23 cellular contexts compared by ENCODE assay signal in genomic region chr7:128124786-128125185, GRCh38.
A peak's percentile ranks its signal among the peaks of the same experiment; 100 is the strongest.
DNase-seq lines count a peak whose midpoint lies in the region; ATAC-seq and TF ChIP-seq lines count a peak whose summit lies in the region.
"Had no signal": no experiment of that assay in that cellular context is flagged by ENCODE, and none has a peak within 500 bp of the region (broad histone marks: within the 10 kb centered on the region; RNA-seq: fewer than 3 reads in every experiment).

No MANE protein-coding gene starts in this region.

- intact Hi-C loops in activated CD4-positive, alpha-beta T cell treated with anti-CD3 and anti-CD28 coated beads for 36 hours (cut with DNase I, micrococcal nuclease) = no loop called here
- intact Hi-C loops in OCI-LY7 (cut with micrococcal nuclease; ENCODE audit: unreplicated experiment) = no loop called here
- intact Hi-C loops in PC-9 (cut with micrococcal nuclease; ENCODE audit: unreplicated experiment) = no loop called here

- H3K4me3 ChIP-seq in OCI-LY7 (ENCODE audit: low read depth, low read length, poor library complexity, severe bottlenecking) (no peak overlapping the region), PC-9 (no peak overlapping the region)

- H3K36me3 ChIP-seq in OCI-LY7 (ENCODE audit: insufficient read depth, low read length) = no peaks in the 10 kb centered on the region
- H3K36me3 ChIP-seq in PC-9 (ENCODE audit: low read depth) = no peaks in the 10 kb centered on the region

- no peak overlapping the region for H3K27ac Mint-ChIP-seq in activated CD4-positive, alpha-beta T cell treated with anti-CD3 and anti-CD28 coated beads for 36 hours
- H3K27ac Mint-ChIP-seq in activated naive CD8-positive, alpha-beta T cell treated with anti-CD3 and anti-CD28 coated beads, Interleukin-2, amount 50 U/mL, for 24 hours = no peak overlapping the region
- no peak overlapping the region for H3K27ac Mint-ChIP-seq in activated naive CD4-positive, alpha-beta T cell treated with anti-CD3 and anti-CD28 coated beads, Interleukin-2, amount 10 ng/mL, durations not matched to agents 7 days and 5 days

- TF ChIP-seq CTCF in OCI-LY7 (conservative IDR thresholded peaks at IDR 0.05; ENCODE audit: low read length) (no peak), PC-9 (conservative IDR thresholded peaks at IDR 0.05) (no peak)

- H3K4me2 ChIP-seq in OCI-LY7 (ENCODE audit: low read length) (peak overlapping the region; percentile 43), PC-9 (no peak overlapping the region)
- H3K4me2 ChIP-seq: SK-N-SH had no signal

- no peaks in the 10 kb centered on the region for H3K36me3 Mint-ChIP-seq in activated CD4-positive, alpha-beta T cell treated with anti-CD3 and anti-CD28 coated beads for 36 hours (ENCODE audit: low read depth)
- H3K36me3 Mint-ChIP-seq in activated naive CD8-positive, alpha-beta T cell treated with anti-CD3 and anti-CD28 coated beads, Interleukin-2, amount 50 U/mL, for 24 hours (ENCODE audit: low read depth) = no peaks in the 10 kb centered on the region
- no peaks in the 10 kb centered on the region for H3K36me3 Mint-ChIP-seq in activated naive CD4-positive, alpha-beta T cell treated with anti-CD3 and anti-CD28 coated beads, Interleukin-2, amount 10 ng/mL, durations not matched to agents 7 days and 5 days

- peaks cover 7% of the 10 kb centered on the region for H3K4me1 ChIP-seq in OCI-LY7 (ENCODE audit: insufficient read depth, low read length, poor library complexity, severe bottlenecking)
- no peaks in the 10 kb centered on the region for H3K4me1 ChIP-seq in PC-9 (replicated peaks; ENCODE audit: insufficient read depth)

- H3K9me2 ChIP-seq in OCI-LY7 (ENCODE audit: insufficient read depth, low read length) (no peaks in the 10 kb centered on the region), PC-9 (ENCODE audit: insufficient read depth) (no peaks in the 10 kb centered on the region)
- H3K9me2 ChIP-seq: SK-N-SH had no signal

- H3K9me3 ChIP-seq in OCI-LY7 (ENCODE audit: low read length) = no peaks in the 10 kb centered on the region
- H3K9me3 ChIP-seq in PC-9 (ENCODE audit: insufficient read depth, low read depth) = no peaks in the 10 kb centered on the region
- H3K9me3 ChIP-seq: SK-N-SH had no signal

- CTCF ChIA-PET in activated CD4-positive, alpha-beta T cell treated with anti-CD3 and anti-CD28 coated beads for 36 hours (lab: Charles Lee) = interaction anchor here (0.6 to 1.8 kb wide), 3 partner anchors 11 to 55 kb away, joined by 3 to 8 read pairs (median 4); no protein-coding TSS in a partner anchor
- CTCF ChIA-PET in OCI-LY7 (lab: Charles Lee; ENCODE audit: unreplicated experiment) = no interaction called here
- CTCF ChIA-PET in activated naive CD4-positive, alpha-beta T cell treated with anti-CD3 and anti-CD28 coated beads, Interleukin-2, amount 10 ng/mL, durations not matched to agents 7 days and 5 days (lab: Charles Lee) = no interaction called here
- CTCF ChIA-PET in PC-9 (lab: Charles Lee) = no interaction called here

- H3K27ac ChIP-seq in OCI-LY7 (ENCODE audit: low read depth, low read length, poor library complexity, severe bottlenecking) (no peak overlapping the region), PC-9 (no peak overlapping the region)

- H3K27me3 Mint-ChIP-seq in activated CD4-positive, alpha-beta T cell treated with anti-CD3 and anti-CD28 coated beads for 36 hours = no peaks in the 10 kb centered on the region
- H3K27me3 Mint-ChIP-seq in activated naive CD8-positive, alpha-beta T cell treated with anti-CD3 and anti-CD28 coated beads, Interleukin-2, amount 50 U/mL, for 24 hours = no peaks in the 10 kb centered on the region
- peaks cover 27% of the 10 kb centered on the region for H3K27me3 Mint-ChIP-seq in activated naive CD4-positive, alpha-beta T cell treated with anti-CD3 and anti-CD28 coated beads, Interleukin-2, amount 10 ng/mL, durations not matched to agents 7 days and 5 days

- peak; percentile 53 for ATAC-seq in activated CD4-positive, alpha-beta T cell treated with anti-CD3 and anti-CD28 coated beads for 36 hours
- no peak for ATAC-seq in activated naive CD8-positive, alpha-beta T cell treated with anti-CD3 and anti-CD28 coated beads, Interleukin-2, amount 50 U/mL, for 24 hours

- H3K79me2 ChIP-seq in OCI-LY7 (ENCODE audit: insufficient read depth, low read depth, low read length) (no peaks in the 10 kb centered on the region), PC-9 (ENCODE audit: low read depth) (no peaks in the 10 kb centered on the region)

- BruUV-seq in OCI-LY7 (replicated peaks; lab: Mats Ljungman, UMichigan) (no TSS peak), PC-9 (replicated peaks; lab: Mats Ljungman, UMichigan) (no TSS peak)

- H3K9me3 Mint-ChIP-seq in activated CD4-positive, alpha-beta T cell treated with anti-CD3 and anti-CD28 coated beads for 36 hours (ENCODE audit: low read depth) = no peaks in the 10 kb centered on the region
- no peaks in the 10 kb centered on the region for H3K9me3 Mint-ChIP-seq in activated naive CD8-positive, alpha-beta T cell treated with anti-CD3 and anti-CD28 coated beads, Interleukin-2, amount 50 U/mL, for 24 hours
- no peaks in the 10 kb centered on the region for H3K9me3 Mint-ChIP-seq in activated naive CD4-positive, alpha-beta T cell treated with anti-CD3 and anti-CD28 coated beads, Interleukin-2, amount 10 ng/mL, durations not matched to agents 7 days and 5 days

- no peaks in the 10 kb centered on the region for H3F3A ChIP-seq in PC-9 (ENCODE audit: insufficient read depth, low read depth)

- H3K4me3 Mint-ChIP-seq in activated CD4-positive, alpha-beta T cell treated with anti-CD3 and anti-CD28 coated beads for 36 hours = no peak overlapping the region
- H3K4me3 Mint-ChIP-seq in activated naive CD8-positive, alpha-beta T cell treated with anti-CD3 and anti-CD28 coated beads, Interleukin-2, amount 50 U/mL, for 24 hours = no peak overlapping the region
- H3K4me3 Mint-ChIP-seq in activated naive CD4-positive, alpha-beta T cell treated with anti-CD3 and anti-CD28 coated beads, Interleukin-2, amount 10 ng/mL, durations not matched to agents 7 days and 5 days = no peak overlapping the region

- H3K27me3 ChIP-seq in PC-9 (ENCODE audit: insufficient read depth, low read depth) = peaks cover 15% of the 10 kb centered on the region; the same call in 1 of the 2 replicates

- H4K20me1 ChIP-seq in OCI-LY7 (ENCODE audit: insufficient read depth, low read length) (no peaks in the 10 kb centered on the region), PC-9 (ENCODE audit: insufficient read depth) (no peaks in the 10 kb centered on the region)

- DNase-seq in activated CD4-positive, alpha-beta T cell treated with anti-CD3 and anti-CD28 coated beads for 36 hours = no peak
- no peak for DNase-seq in activated CD4-positive, alpha-beta T cell treated with anti-CD3 and anti-CD28 coated beads, Interleukin-2, amount 50 U/mL, for 1 hour
- DNase-seq in OCI-LY7 (ENCODE audit: low spot score) = no peak
- DNase-seq in dermis blood vessel endothelial cell = peak; percentile 38
- no peak for DNase-seq in activated naive CD8-positive, alpha-beta T cell treated with anti-CD3 and anti-CD28 coated beads, Interleukin-2, amount 50 U/mL, for 24 hours
- DNase-seq in activated naive CD4-positive, alpha-beta T cell treated with anti-CD3 and anti-CD28 coated beads, Interleukin-2, amount 10 ng/mL, durations not matched to agents 7 days and 5 days = no peak
- DNase-seq in amygdala (lab: John Stamatoyannopoulos, UW) = no peak
- no peak for DNase-seq in PC-9
- DNase-seq: 8988T, C1 segment of cervical spinal cord, DMS53, EL, GF-D8, GOT3, IMR-90, MV-4-11, NCI-H1417 treated with DMSO at 0.1 percent for 48 hours, NCI-H187, NCI-H2107, NCI-H774, RPMI8226, SHP77 treated with DMSO at 0.1 percent for 48 hours, SK-N-SH had no signal

- POLR2A ChIA-PET in activated CD4-positive, alpha-beta T cell treated with anti-CD3 and anti-CD28 coated beads for 36 hours (lab: Charles Lee) = interaction anchor here (0.5 kb wide), 1 partner anchor 36 kb away, joined by 8 read pairs; no protein-coding TSS in a partner anchor
- POLR2A ChIA-PET in OCI-LY7 (lab: Charles Lee) (no interaction called here), PC-9 (lab: Charles Lee; ENCODE audit: unreplicated experiment) (no interaction called here)

- H2AFZ ChIP-seq in OCI-LY7 (ENCODE audit: low read length) (peak overlapping the region; percentile 43; the same call in 1 of the 2 replicates), PC-9 (no peak overlapping the region)

- H3K4me1 Mint-ChIP-seq in activated CD4-positive, alpha-beta T cell treated with anti-CD3 and anti-CD28 coated beads for 36 hours = peaks cover 9% of the 10 kb centered on the region
- H3K4me1 Mint-ChIP-seq in activated naive CD8-positive, alpha-beta T cell treated with anti-CD3 and anti-CD28 coated beads, Interleukin-2, amount 50 U/mL, for 24 hours = peaks cover 6% of the 10 kb centered on the region
- peaks cover 5% of the 10 kb centered on the region for H3K4me1 Mint-ChIP-seq in activated naive CD4-positive, alpha-beta T cell treated with anti-CD3 and anti-CD28 coated beads, Interleukin-2, amount 10 ng/mL, durations not matched to agents 7 days and 5 days
